Comparison of ENCODE assay signal across 1 cellular context in the genomic region with DNA sequence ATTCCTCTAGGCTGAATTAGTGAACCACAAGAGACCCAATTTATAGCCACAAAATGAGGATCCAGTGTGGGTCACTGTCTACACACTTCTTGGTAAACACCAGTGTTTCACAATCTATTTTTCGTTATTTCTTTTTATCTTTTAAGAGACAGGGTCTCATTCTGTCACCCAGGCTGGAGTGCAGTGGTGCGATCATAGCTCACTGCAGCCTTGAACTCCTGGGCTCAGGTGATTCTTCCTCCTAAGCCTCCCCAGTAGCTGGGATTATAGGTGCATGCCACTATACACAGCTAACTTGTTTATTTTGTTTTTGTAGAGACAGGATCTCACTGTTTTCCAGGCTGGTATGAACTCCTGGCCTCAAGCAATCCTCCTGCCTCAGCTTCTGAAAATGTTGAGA.
TF ChIP-seq lines count a peak whose summit lies in the region.

No MANE protein-coding gene starts in this region.

TF ChIP-seq in HepG2, 621 proteins besides CTCF, POLR2A, EP300 and RAD21 (continues in another document):
- TF ChIP-seq SIX1 (CRISPR knock-in tag; IDR thresholded peaks at IDR 0.05; ENCODE audit: borderline replicate concordance) (peak; percentile 60; the same call in 1 of the 2 replicates), TOE1 (CRISPR knock-in tag; IDR thresholded peaks at IDR 0.05) (no peak), HDAC6 (IDR thresholded peaks at IDR 0.05; ENCODE audit: low read depth, low read length) (no peak), MED1 (CRISPR knock-in tag; IDR thresholded peaks at IDR 0.05) (peak; percentile 73), POLR2G (IDR thresholded peaks at IDR 0.05; ENCODE audit: low read depth, low read length) (no peak), ZNF709 (CRISPR knock-in tag; IDR thresholded peaks at IDR 0.05) (no peak), CENPX (CRISPR knock-in tag; IDR thresholded peaks at IDR 0.05) (no peak), RBM22 (optimal IDR thresholded peaks at IDR 0.05; ENCODE audit: low read length) (no peak), ZNF460 (CRISPR knock-in tag; IDR thresholded peaks at IDR 0.05; ENCODE audit: borderline replicate concordance) (no peak), CCAR2 (optimal IDR thresholded peaks at IDR 0.05; ENCODE audit: low read depth, low read length) (no peak), MNT (IDR thresholded peaks at IDR 0.05) (no peak), MLX (CRISPR knock-in tag; IDR thresholded peaks at IDR 0.05) (no peak), PRMT3 (CRISPR knock-in tag; IDR thresholded peaks at IDR 0.05; ENCODE audit: borderline replicate concordance, low read depth) (no peak), NONO (IDR thresholded peaks at IDR 0.05) (no peak), NONO (CRISPR knock-in tag; conservative IDR thresholded peaks at IDR 0.05) (0 out of 2 replicates have a peak, but pooled peaks have one; percentile 28), EHMT2 (IDR thresholded peaks at IDR 0.05; ENCODE audit: borderline replicate concordance, low read depth, low read length) (no peak), MAX (IDR thresholded peaks at IDR 0.05) (no peak), HMGXB4 (CRISPR knock-in tag; IDR thresholded peaks at IDR 0.05; ENCODE audit: borderline replicate concordance in 1 of 2, low read depth in 1 of 2) (no peak), CEBPB (IDR thresholded peaks at IDR 0.05; ENCODE audit: borderline replicate concordance, low read depth, low read length) (0 out of 2 replicates have a peak, but pooled peaks have one; percentile 9), ZNF703 (CRISPR knock-in tag; IDR thresholded peaks at IDR 0.05; ENCODE audit: borderline replicate concordance) (no peak), ZNF317 (CRISPR knock-in tag; IDR thresholded peaks at IDR 0.05) (0 out of 2 replicates have a peak, but pooled peaks have one; percentile 29), POGZ (CRISPR knock-in tag; IDR thresholded peaks at IDR 0.05) (0 out of 2 replicates have a peak, but pooled peaks have one; percentile 32)
- TF ChIP-seq, protein P1, sequence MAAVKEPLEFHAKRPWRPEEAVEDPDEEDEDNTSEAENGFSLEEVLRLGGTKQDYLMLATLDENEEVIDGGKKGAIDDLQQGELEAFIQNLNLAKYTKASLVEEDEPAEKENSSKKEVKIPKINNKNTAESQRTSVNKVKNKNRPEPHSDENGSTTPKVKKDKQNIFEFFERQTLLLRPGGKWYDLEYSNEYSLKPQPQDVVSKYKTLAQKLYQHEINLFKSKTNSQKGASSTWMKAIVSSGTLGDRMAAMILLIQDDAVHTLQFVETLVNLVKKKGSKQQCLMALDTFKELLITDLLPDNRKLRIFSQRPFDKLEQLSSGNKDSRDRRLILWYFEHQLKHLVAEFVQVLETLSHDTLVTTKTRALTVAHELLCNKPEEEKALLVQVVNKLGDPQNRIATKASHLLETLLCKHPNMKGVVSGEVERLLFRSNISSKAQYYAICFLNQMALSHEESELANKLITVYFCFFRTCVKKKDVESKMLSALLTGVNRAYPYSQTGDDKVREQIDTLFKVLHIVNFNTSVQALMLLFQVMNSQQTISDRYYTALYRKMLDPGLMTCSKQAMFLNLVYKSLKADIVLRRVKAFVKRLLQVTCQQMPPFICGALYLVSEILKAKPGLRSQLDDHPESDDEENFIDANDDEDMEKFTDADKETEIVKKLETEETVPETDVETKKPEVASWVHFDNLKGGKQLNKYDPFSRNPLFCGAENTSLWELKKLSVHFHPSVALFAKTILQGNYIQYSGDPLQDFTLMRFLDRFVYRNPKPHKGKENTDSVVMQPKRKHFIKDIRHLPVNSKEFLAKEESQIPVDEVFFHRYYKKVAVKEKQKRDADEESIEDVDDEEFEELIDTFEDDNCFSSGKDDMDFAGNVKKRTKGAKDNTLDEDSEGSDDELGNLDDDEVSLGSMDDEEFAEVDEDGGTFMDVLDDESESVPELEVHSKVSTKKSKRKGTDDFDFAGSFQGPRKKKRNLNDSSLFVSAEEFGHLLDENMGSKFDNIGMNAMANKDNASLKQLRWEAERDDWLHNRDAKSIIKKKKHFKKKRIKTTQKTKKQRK (IDR thresholded peaks at IDR 0.05; ENCODE audit: low read length): no peak
- TF ChIP-seq, protein P2, sequence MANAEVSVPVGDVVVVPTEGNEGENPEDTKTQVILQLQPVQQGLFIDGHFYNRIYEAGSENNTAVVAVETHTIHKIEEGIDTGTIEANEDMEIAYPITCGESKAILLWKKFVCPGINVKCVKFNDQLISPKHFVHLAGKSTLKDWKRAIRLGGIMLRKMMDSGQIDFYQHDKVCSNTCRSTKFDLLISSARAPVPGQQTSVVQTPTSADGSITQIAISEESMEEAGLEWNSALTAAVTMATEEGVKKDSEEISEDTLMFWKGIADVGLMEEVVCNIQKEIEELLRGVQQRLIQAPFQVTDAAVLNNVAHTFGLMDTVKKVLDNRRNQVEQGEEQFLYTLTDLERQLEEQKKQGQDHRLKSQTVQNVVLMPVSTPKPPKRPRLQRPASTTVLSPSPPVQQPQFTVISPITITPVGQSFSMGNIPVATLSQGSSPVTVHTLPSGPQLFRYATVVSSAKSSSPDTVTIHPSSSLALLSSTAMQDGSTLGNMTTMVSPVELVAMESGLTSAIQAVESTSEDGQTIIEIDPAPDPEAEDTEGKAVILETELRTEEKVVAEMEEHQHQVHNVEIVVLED (CRISPR knock-in tag; IDR thresholded peaks at IDR 0.05; ENCODE audit: borderline replicate concordance): no peak
- TF ChIP-seq, protein P3, sequence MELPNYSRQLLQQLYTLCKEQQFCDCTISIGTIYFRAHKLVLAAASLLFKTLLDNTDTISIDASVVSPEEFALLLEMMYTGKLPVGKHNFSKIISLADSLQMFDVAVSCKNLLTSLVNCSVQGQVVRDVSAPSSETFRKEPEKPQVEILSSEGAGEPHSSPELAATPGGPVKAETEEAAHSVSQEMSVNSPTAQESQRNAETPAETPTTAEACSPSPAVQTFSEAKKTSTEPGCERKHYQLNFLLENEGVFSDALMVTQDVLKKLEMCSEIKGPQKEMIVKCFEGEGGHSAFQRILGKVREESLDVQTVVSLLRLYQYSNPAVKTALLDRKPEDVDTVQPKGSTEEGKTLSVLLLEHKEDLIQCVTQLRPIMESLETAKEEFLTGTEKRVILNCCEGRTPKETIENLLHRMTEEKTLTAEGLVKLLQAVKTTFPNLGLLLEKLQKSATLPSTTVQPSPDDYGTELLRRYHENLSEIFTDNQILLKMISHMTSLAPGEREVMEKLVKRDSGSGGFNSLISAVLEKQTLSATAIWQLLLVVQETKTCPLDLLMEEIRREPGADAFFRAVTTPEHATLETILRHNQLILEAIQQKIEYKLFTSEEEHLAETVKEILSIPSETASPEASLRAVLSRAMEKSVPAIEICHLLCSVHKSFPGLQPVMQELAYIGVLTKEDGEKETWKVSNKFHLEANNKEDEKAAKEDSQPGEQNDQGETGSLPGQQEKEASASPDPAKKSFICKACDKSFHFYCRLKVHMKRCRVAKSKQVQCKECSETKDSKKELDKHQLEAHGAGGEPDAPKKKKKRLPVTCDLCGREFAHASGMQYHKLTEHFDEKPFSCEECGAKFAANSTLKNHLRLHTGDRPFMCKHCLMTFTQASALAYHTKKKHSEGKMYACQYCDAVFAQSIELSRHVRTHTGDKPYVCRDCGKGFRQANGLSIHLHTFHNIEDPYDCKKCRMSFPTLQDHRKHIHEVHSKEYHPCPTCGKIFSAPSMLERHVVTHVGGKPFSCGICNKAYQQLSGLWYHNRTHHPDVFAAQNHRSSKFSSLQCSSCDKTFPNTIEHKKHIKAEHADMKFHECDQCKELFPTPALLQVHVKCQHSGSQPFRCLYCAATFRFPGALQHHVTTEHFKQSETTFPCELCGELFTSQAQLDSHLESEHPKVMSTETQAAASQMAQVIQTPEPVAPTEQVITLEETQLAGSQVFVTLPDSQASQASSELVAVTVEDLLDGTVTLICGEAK (IDR thresholded peaks at IDR 0.05): no peak
- TF ChIP-seq, protein P3 (CRISPR knock-in tag; IDR thresholded peaks at IDR 0.05): no peak
- TF ChIP-seq, protein P4, sequence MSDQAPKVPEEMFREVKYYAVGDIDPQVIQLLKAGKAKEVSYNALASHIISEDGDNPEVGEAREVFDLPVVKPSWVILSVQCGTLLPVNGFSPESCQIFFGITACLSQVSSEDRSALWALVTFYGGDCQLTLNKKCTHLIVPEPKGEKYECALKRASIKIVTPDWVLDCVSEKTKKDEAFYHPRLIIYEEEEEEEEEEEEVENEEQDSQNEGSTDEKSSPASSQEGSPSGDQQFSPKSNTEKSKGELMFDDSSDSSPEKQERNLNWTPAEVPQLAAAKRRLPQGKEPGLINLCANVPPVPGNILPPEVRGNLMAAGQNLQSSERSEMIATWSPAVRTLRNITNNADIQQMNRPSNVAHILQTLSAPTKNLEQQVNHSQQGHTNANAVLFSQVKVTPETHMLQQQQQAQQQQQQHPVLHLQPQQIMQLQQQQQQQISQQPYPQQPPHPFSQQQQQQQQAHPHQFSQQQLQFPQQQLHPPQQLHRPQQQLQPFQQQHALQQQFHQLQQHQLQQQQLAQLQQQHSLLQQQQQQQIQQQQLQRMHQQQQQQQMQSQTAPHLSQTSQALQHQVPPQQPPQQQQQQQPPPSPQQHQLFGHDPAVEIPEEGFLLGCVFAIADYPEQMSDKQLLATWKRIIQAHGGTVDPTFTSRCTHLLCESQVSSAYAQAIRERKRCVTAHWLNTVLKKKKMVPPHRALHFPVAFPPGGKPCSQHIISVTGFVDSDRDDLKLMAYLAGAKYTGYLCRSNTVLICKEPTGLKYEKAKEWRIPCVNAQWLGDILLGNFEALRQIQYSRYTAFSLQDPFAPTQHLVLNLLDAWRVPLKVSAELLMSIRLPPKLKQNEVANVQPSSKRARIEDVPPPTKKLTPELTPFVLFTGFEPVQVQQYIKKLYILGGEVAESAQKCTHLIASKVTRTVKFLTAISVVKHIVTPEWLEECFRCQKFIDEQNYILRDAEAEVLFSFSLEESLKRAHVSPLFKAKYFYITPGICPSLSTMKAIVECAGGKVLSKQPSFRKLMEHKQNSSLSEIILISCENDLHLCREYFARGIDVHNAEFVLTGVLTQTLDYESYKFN (CRISPR knock-in tag; conservative IDR thresholded peaks at IDR 0.05): peak; percentile 83
